8 cellular contexts compared by ENCODE assay signal in genomic region chrX:18674788-18675735, GRCh38.
DNase-seq lines count a peak whose midpoint lies in the region; ATAC-seq and TF ChIP-seq lines count a peak whose summit lies in the region.

No MANE protein-coding gene starts in this region.

- no peaks in the 10 kb centered on the region for H3K36me3 ChIP-seq in effector memory CD4-positive, alpha-beta T cell (ENCODE audit: control insufficient read depth, insufficient read depth, low read length)

- H3K27ac Mint-ChIP-seq in memory B cell = peak overlapping the region; percentile 95

- peak overlapping the region; percentile 79 for H3K4me3 Mint-ChIP-seq in memory B cell

- no peak for TF ChIP-seq CTCF in C4-2B (conservative IDR thresholded peaks at IDR 0.05)

- H3K27ac ChIP-seq in C4-2B = peak overlapping the region; percentile 82
- H3K27ac ChIP-seq in effector memory CD4-positive, alpha-beta T cell (ENCODE audit: insufficient read depth, low read length, poor library complexity, severe bottlenecking) = peak overlapping the region; percentile 72

- no peaks in the 10 kb centered on the region for H3K27me3 ChIP-seq in effector memory CD4-positive, alpha-beta T cell (replicated peaks; ENCODE audit: control insufficient read depth, insufficient read depth, low read length, poor library complexity, severe bottlenecking)

- ATAC-seq in HG03432 (IDR thresholded peaks at IDR 0.05; ENCODE audit: unreplicated experiment) (peak; percentile 87), memory B cell (ENCODE audit: low read depth) (peak; percentile 77)

- no peaks in the 10 kb centered on the region for H3K9me3 ChIP-seq in effector memory CD4-positive, alpha-beta T cell (ENCODE audit: control insufficient read depth, low read length)

- H3K9me3 Mint-ChIP-seq in memory B cell = no peaks in the 10 kb centered on the region

- no peaks in the 10 kb centered on the region for H3K4me1 ChIP-seq in effector memory CD4-positive, alpha-beta T cell (ENCODE audit: control insufficient read depth, insufficient read depth, low read length, poor library complexity, severe bottlenecking)

- no peaks in the 10 kb centered on the region for H3K27me3 Mint-ChIP-seq in memory B cell

- no peaks in the 10 kb centered on the region for H3K36me3 Mint-ChIP-seq in memory B cell

- H3K4me3 ChIP-seq in effector memory CD4-positive, alpha-beta T cell (ENCODE audit: insufficient read depth, low read depth, low read length, poor library complexity, severe bottlenecking) = peak overlapping the region; percentile 63

- H3K4me1 Mint-ChIP-seq in memory B cell = peaks cover 2% of the 10 kb centered on the region

- DNase-seq in GM19238 (ENCODE audit: insufficient read length, low spot score) = peak; percentile 61
- DNase-seq in NCI-H526 (lab: John Stamatoyannopoulos, UW) = peak; percentile 65 to 87
- DNase-seq in activated CD8-positive, alpha-beta memory T cell treated with anti-CD3 and anti-CD28 coated beads for 1 hour (ENCODE audit: extremely low read depth in 1 of 2, low read depth in 1 of 2) = peak; percentile 40 to 56
- DNase-seq in effector memory CD4-positive, alpha-beta T cell = peak; percentile 67 to 69 (median 68)
- peak; percentile 82 to 87 for DNase-seq in memory B cell (ENCODE audit: low spot score in 2 of 2)
- peak; percentile 59 for DNase-seq in stimulated activated CD8-positive, alpha-beta memory T cell treated with anti-CD3 and anti-CD28 coated beads, Interleukin-12 subunit alpha, Interleukin-12 subunit beta, amount 100 ng/mL, for 1 hour (ENCODE audit: low read depth)

Comparison
In these comparisons a context has a peak if more than half of its experiments do, and no peak if none do; other contexts are left out.
1. Peak in every context shown above with its lines: DNase-seq, ATAC-seq, H3K4me3 ChIP-seq and H3K27ac ChIP-seq.